In the genomic region with DNA sequence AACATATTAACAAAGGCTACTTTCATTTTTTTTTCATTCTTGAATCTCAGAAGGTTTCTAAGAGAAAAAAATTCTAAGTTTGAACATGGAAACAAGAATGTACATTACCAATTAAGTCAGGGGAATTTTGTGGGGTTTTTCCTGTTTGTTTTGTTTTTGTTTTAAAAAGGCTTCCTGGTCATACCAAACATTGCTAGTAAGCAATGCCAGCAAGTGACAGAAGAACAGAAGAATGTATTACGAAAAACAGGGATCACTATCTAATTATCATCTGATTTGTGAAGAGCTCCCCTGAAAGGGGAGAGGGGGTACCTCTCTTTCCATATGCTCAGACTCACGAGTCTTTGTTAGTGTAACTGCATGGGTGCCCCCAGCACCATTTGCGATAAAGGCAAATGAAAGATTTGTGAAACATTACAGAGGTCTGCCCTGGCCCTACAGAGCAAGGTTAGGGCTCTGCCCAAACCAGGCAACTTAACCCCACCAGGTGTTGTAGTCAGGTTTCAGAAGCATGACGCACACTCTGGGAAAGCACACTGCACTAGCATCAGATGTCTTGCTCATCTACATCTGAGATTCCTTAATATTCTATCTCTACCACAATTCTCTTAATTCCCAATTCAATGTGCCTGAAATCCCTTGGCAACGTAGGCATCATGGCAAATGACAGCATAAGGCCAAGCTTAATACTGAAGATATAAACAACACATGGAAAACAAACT, we compare ENCODE assay signal across 15 cellular contexts.
DNase-seq lines count a peak whose midpoint lies in the region; ATAC-seq and TF ChIP-seq lines count a peak whose summit lies in the region.
"Had no signal": no experiment of that assay in that cellular context is flagged by ENCODE, and none has a peak within 500 bp of the region (broad histone marks: within the 10 kb centered on the region; RNA-seq: fewer than 3 reads in every experiment).

No MANE protein-coding gene starts in this region.

- no peak overlapping the region for H2BK5ac ChIP-seq in trophoblast cell (ENCODE audit: low read depth, low read length, poor library complexity)

- H3K27ac Mint-ChIP-seq in chondrocyte (ENCODE audit: unreplicated experiment): peak overlapping the region; percentile 94
- H3K27ac Mint-ChIP-seq: naive B cell; stimulated activated memory B cell treated with anti-CD40 and anti-IgM and Interleukin-4, amounts not matched to agents 10 μg/mL and 1 μg/mL and 100 μg/mL, for 72 hours had no signal

- H3K4me3 Mint-ChIP-seq in chondrocyte (ENCODE audit: unreplicated experiment): no peak overlapping the region
- H3K4me3 Mint-ChIP-seq: naive B cell; stimulated activated memory B cell treated with anti-CD40 and anti-IgM and Interleukin-4, amounts not matched to agents 10 μg/mL and 1 μg/mL and 100 μg/mL, for 72 hours had no signal

- H3K4me3 ChIP-seq in SK-N-SH (ENCODE audit: low read depth in 2 of 2, low read length in 1 of 2) (no peak overlapping the region), trophoblast cell (ENCODE audit: low read depth, low read length) (no peak overlapping the region), gastroesophageal sphincter (no peak overlapping the region)
- H3K4me3 ChIP-seq in effector memory CD4-positive, alpha-beta T cell (ENCODE audit: insufficient read depth, low read depth, low read length, poor library complexity, severe bottlenecking): no peak overlapping the region

- H3K9me3 ChIP-seq in SK-N-SH: no peaks in the 10 kb centered on the region
- no peaks in the 10 kb centered on the region for H3K9me3 ChIP-seq in trophoblast cell (ENCODE audit: insufficient read depth, low read depth, low read length)
- no peaks in the 10 kb centered on the region for H3K9me3 ChIP-seq in effector memory CD4-positive, alpha-beta T cell (ENCODE audit: control insufficient read depth, low read length)
- H3K9me3 ChIP-seq in gastroesophageal sphincter: no peaks in the 10 kb centered on the region

- H3K4ac ChIP-seq in trophoblast cell (ENCODE audit: low read depth, low read length): no peak overlapping the region

- H3K14ac ChIP-seq in trophoblast cell (ENCODE audit: low read length): no peak overlapping the region

- no peak overlapping the region for H2AK5ac ChIP-seq in trophoblast cell (ENCODE audit: low read length)

- H2AFZ ChIP-seq in SK-N-SH (ENCODE audit: low read depth): peak overlapping the region; percentile 61; the same call in 1 of the 2 replicates
- H2AFZ ChIP-seq in trophoblast cell (ENCODE audit: insufficient read depth, low read length, poor library complexity): no peak overlapping the region

- WGBS in SK-N-SH (ENCODE audit: low lambda C conversion rate): 98% methylated on average over 5 of the region's 5 CpGs
- WGBS in trophoblast cell (ENCODE audit: extremely low coverage, insufficient coverage, insufficient read length): no CpG with 5 or more reads among the region's 5 CpGs
- WGBS in gastroesophageal sphincter (ENCODE audit: low coverage in 1 of 2), 2 donors: 87 to 90% methylated on average over 3 to 4 of the region's 5 CpGs

- no peak overlapping the region for H2BK12ac ChIP-seq in trophoblast cell (ENCODE audit: low read length)

- no peak overlapping the region for H3K18ac ChIP-seq in trophoblast cell (ENCODE audit: low read length)

- H3K4me1 ChIP-seq in SK-N-SH (ENCODE audit: control insufficient read depth in 1 of 2, insufficient read depth in 2 of 2, low read depth in 1 of 2, low read length in 1 of 2) (peaks cover 15 to 33% of the 10 kb centered on the region in 2 experiments), trophoblast cell (ENCODE audit: control insufficient read depth in 1 of 2, insufficient read depth in 2 of 2, low read length in 2 of 2) (peaks cover 3 to 9% of the 10 kb centered on the region in 2 experiments), gastroesophageal sphincter (peaks cover 4 to 40% (median 10%) of the 10 kb centered on the region in 3 donors)
- H3K4me1 ChIP-seq in effector memory CD4-positive, alpha-beta T cell (ENCODE audit: control insufficient read depth, insufficient read depth, low read length, poor library complexity, severe bottlenecking): no peaks in the 10 kb centered on the region

- H3K79me2 ChIP-seq in SK-N-SH (ENCODE audit: insufficient read depth): no peaks in the 10 kb centered on the region
- H3K79me2 ChIP-seq in trophoblast cell (ENCODE audit: control insufficient read depth, insufficient read depth, low read length, poor library complexity): no peaks in the 10 kb centered on the region

- no peaks in the 10 kb centered on the region for H3K36me3 ChIP-seq in SK-N-SH (replicated peaks in 1 of 2; ENCODE audit: control insufficient read depth in 1 of 2, insufficient read depth in 2 of 2, low read length in 1 of 2)
- H3K36me3 ChIP-seq in trophoblast cell (ENCODE audit: control insufficient read depth in 1 of 2, insufficient read depth in 2 of 2, low read length in 2 of 2): no peaks in the 10 kb centered on the region
- H3K36me3 ChIP-seq in effector memory CD4-positive, alpha-beta T cell (ENCODE audit: control insufficient read depth, insufficient read depth, low read length): peaks cover 9% of the 10 kb centered on the region
- peaks cover 0 to 23% of the 10 kb centered on the region in 2 donors for H3K36me3 ChIP-seq in gastroesophageal sphincter

- no peak overlapping the region for H4K8ac ChIP-seq in trophoblast cell (ENCODE audit: low read depth, low read length)

- POLR2A ChIA-PET in SK-N-SH (lab: Yijun Ruan, JAX): interaction anchor here (0.7 kb wide), 1 partner anchor 761 kb away, joined by 5 read pairs; no protein-coding TSS in a partner anchor

- H3K9ac ChIP-seq in SK-N-SH (no peak overlapping the region), trophoblast cell (ENCODE audit: low read length) (no peak overlapping the region)

- H3K4me1 Mint-ChIP-seq in chondrocyte (ENCODE audit: low read depth): peaks cover 58% of the 10 kb centered on the region
- H3K4me1 Mint-ChIP-seq: naive B cell; stimulated activated memory B cell treated with anti-CD40 and anti-IgM and Interleukin-4, amounts not matched to agents 10 μg/mL and 1 μg/mL and 100 μg/mL, for 72 hours had no signal

- no peak for ATAC-seq in SK-N-SH treated with all-trans-retinoic acid at 6 μM for 48 hours
- ATAC-seq in HG03095 (IDR thresholded peaks at IDR 0.05; ENCODE audit: unreplicated experiment): peak; percentile 40
- ATAC-seq in gastroesophageal sphincter: no peak
- ATAC-seq: stimulated activated memory B cell treated with anti-CD40 and anti-IgM and Interleukin-4, amounts not matched to agents 10 μg/mL and 1 μg/mL and 100 μg/mL, for 72 hours had no signal

- H3K79me1 ChIP-seq in trophoblast cell (ENCODE audit: low read length): no peaks in the 10 kb centered on the region

- no peak overlapping the region for H3K23ac ChIP-seq in trophoblast cell (ENCODE audit: low read length)

- H3K27ac ChIP-seq in SK-N-SH (ENCODE audit: low read depth in 2 of 2, low read length in 1 of 2) (no peak overlapping the region), trophoblast cell (ENCODE audit: low read depth, low read length) (no peak overlapping the region), gastroesophageal sphincter (peak overlapping the region in 2 of 4 donors; percentile 3 to 70)
- H3K27ac ChIP-seq in effector memory CD4-positive, alpha-beta T cell (ENCODE audit: insufficient read depth, low read length, poor library complexity, severe bottlenecking): no peak overlapping the region
- H3K27ac ChIP-seq: 22Rv1 had no signal

- H4K20me1 ChIP-seq in SK-N-SH (ENCODE audit: insufficient read depth): no peaks in the 10 kb centered on the region

- H3K4me2 ChIP-seq in SK-N-SH (peak overlapping the region; percentile 30; the same call in 1 of the 2 replicates), trophoblast cell (ENCODE audit: low read length) (no peak overlapping the region)

- no peak for TF ChIP-seq POLR2A in gastroesophageal sphincter (IDR thresholded peaks at IDR 0.05)

- CTCF ChIA-PET in SK-N-SH (lab: Yijun Ruan, JAX): interaction anchor here (1.2 to 2.4 kb wide), 8 partner anchors 20 to 889 kb away, joined by 3 to 11 read pairs (median 6); partner anchors contain the start of gene MLLT3

- peaks cover 10% of the 10 kb centered on the region for H3F3A ChIP-seq in SK-N-SH (replicated peaks; ENCODE audit: insufficient read depth)

- no peak overlapping the region for H4K91ac ChIP-seq in trophoblast cell (ENCODE audit: low read depth, low read length)

- H3K36me3 Mint-ChIP-seq in chondrocyte (ENCODE audit: low read depth): peaks cover 1% of the 10 kb centered on the region
- H3K36me3 Mint-ChIP-seq: naive B cell; stimulated activated memory B cell treated with anti-CD40 and anti-IgM and Interleukin-4, amounts not matched to agents 10 μg/mL and 1 μg/mL and 100 μg/mL, for 72 hours had no signal

- no peaks in the 10 kb centered on the region for H3K9me2 ChIP-seq in SK-N-SH

- TF ChIP-seq RAD21 in SK-N-SH (IDR thresholded peaks at IDR 0.05; ENCODE audit: low read length): no peak

- TF ChIP-seq CTCF in SK-N-SH (IDR thresholded peaks at IDR 0.05) (no peak), chondrocyte (IDR thresholded peaks at IDR 0.05) (no peak), gastroesophageal sphincter (IDR thresholded peaks at IDR 0.05) (no peak)

- H3K27me3 Mint-ChIP-seq in chondrocyte (ENCODE audit: low read depth): no peaks in the 10 kb centered on the region
- H3K27me3 Mint-ChIP-seq: naive B cell; stimulated activated memory B cell treated with anti-CD40 and anti-IgM and Interleukin-4, amounts not matched to agents 10 μg/mL and 1 μg/mL and 100 μg/mL, for 72 hours had no signal

- no peaks in the 10 kb centered on the region for H3K9me3 Mint-ChIP-seq in chondrocyte (ENCODE audit: low read depth)
- H3K9me3 Mint-ChIP-seq: naive B cell; stimulated activated memory B cell treated with anti-CD40 and anti-IgM and Interleukin-4, amounts not matched to agents 10 μg/mL and 1 μg/mL and 100 μg/mL, for 72 hours had no signal

- H3K27me3 ChIP-seq in SK-N-SH (ENCODE audit: insufficient read depth) (no peaks in the 10 kb centered on the region), trophoblast cell (ENCODE audit: insufficient read depth, low read length) (no peaks in the 10 kb centered on the region), gastroesophageal sphincter (no peaks in the 10 kb centered on the region)
- H3K27me3 ChIP-seq in effector memory CD4-positive, alpha-beta T cell (replicated peaks; ENCODE audit: control insufficient read depth, insufficient read depth, low read length, poor library complexity, severe bottlenecking): no peaks in the 10 kb centered on the region

- no peak overlapping the region for H4K12ac ChIP-seq in trophoblast cell (ENCODE audit: low read depth, low read length)

- no peak for TF ChIP-seq EP300 in SK-N-SH (IDR thresholded peaks at IDR 0.05; ENCODE audit: borderline replicate concordance in 1 of 2, low read depth in 1 of 2, low read length in 1 of 2)
- TF ChIP-seq EP300 in gastroesophageal sphincter (IDR thresholded peaks at IDR 0.05): no peak

- DNase-seq in SK-N-SH: no peak
- DNase-seq in chondrocyte (ENCODE audit: low spot score): no peak
- DNase-seq in trophoblast cell: peak; percentile 82 to 96
- no peak for DNase-seq in effector memory CD4-positive, alpha-beta T cell
- DNase-seq in D341Med (ENCODE audit: low spot score): no peak
- DNase-seq: DND-41; naive B cell; NCI-H1417 treated with DMSO at 0.1 percent for 48 hours; stimulated activated CD4-positive, alpha-beta T cell treated with anti-CD3 and anti-CD28 coated beads, Interleukin-15, amount 100 ng/mL, for 24 hours; T1000 had no signal

- no peak overlapping the region for H2BK120ac ChIP-seq in trophoblast cell (ENCODE audit: insufficient read depth, low read length, poor library complexity)

Comparison
In these comparisons a context has a peak if more than half of its experiments do, and no peak if none do; other contexts are left out.
1. DNase-seq: peak in trophoblast cell (2 of 2); none in SK-N-SH (single experiment), chondrocyte (single experiment), effector memory CD4-positive, alpha-beta T cell (0 of 3) and D341Med (single experiment).